ENCODE assay signal across 22 cellular contexts in genomic region chr10:31642296-31642695, GRCh38.
A peak's percentile ranks its signal among the peaks of the same experiment; 100 is the strongest.
DNase-seq lines count a peak whose midpoint lies in the region; ATAC-seq, FAIRE-seq and TF ChIP-seq lines count a peak whose summit lies in the region.
"Had no signal": no experiment of that assay in that cellular context is flagged by ENCODE, and none has a peak within 500 bp of the region (broad histone marks: within the 10 kb centered on the region; RNA-seq: fewer than 3 reads in every experiment).

No MANE protein-coding gene starts in this region.

- H3K23ac ChIP-seq in trophoblast cell (ENCODE audit: low read length), result no peak overlapping the region

- H4K91ac ChIP-seq in trophoblast cell (ENCODE audit: low read depth, low read length), result no peak overlapping the region

- no peak overlapping the region for H4K12ac ChIP-seq in trophoblast cell (ENCODE audit: low read depth, low read length)

- peaks cover 5% of the 10 kb centered on the region for H3K9me3 Mint-ChIP-seq in activated CD8-positive, alpha-beta T cell treated with anti-CD3 and anti-CD28 coated beads for 36 hours

- DNase-seq in NOMO-1 treated with DMSO at 0.1 percent for 48 hours (lab: John Stamatoyannopoulos, UW; ENCODE audit: unreplicated experiment) (peak; percentile 15), NOMO-1 treated with dmso at 0.1 percent for 144 hours (lab: John Stamatoyannopoulos, UW; ENCODE audit: unreplicated experiment) (no peak), LHCN-M2 (ENCODE audit: low read depth) (peak; percentile 19), bronchial epithelial cell (ENCODE audit: low read depth) (no peak), SK-N-DZ (ENCODE audit: low spot score) (no peak), trophoblast cell (no peak)
- DNase-seq in activated CD8-positive, alpha-beta T cell treated with anti-CD3 and anti-CD28 coated beads for 36 hours, result no peak
- DNase-seq: 8988T; BE2C; C1 segment of cervical spinal cord; CD4-positive, CD25-positive, alpha-beta regulatory T cell; CD8-positive, alpha-beta memory T cell; COR-L47; DMS 273 treated with DMSO at 0.1 percent for 48 hours; DMS53; DND-41; GDM1 had no signal

- H3K14ac ChIP-seq in trophoblast cell (ENCODE audit: low read length), result no peak overlapping the region

- H3K9ac ChIP-seq in trophoblast cell (ENCODE audit: low read length), result no peak overlapping the region

- H2BK120ac ChIP-seq in trophoblast cell (ENCODE audit: insufficient read depth, low read length, poor library complexity), result no peak overlapping the region

- H4K8ac ChIP-seq in trophoblast cell (ENCODE audit: low read depth, low read length), result no peak overlapping the region

- H3K27ac Mint-ChIP-seq in activated CD8-positive, alpha-beta T cell treated with anti-CD3 and anti-CD28 coated beads for 36 hours, result no peak overlapping the region
- H3K27ac Mint-ChIP-seq: CD4-positive, CD25-positive, alpha-beta regulatory T cell; CD8-positive, alpha-beta memory T cell; GM23338 had no signal

- peaks cover 2% of the 10 kb centered on the region for H3K27me3 Mint-ChIP-seq in activated CD8-positive, alpha-beta T cell treated with anti-CD3 and anti-CD28 coated beads for 36 hours

- ATAC-seq in activated CD8-positive, alpha-beta T cell treated with anti-CD3 and anti-CD28 coated beads for 36 hours, result no peak
- ATAC-seq: GM23338, HCT116 had no signal

- TF ChIP-seq CTCF in bronchial epithelial cell (IDR thresholded peaks at IDR 0.05; ENCODE audit: insufficient read depth, low read length, severe bottlenecking), result no peak
- no peak for TF ChIP-seq CTCF in activated CD8-positive, alpha-beta T cell treated with anti-CD3 and anti-CD28 coated beads for 36 hours (IDR thresholded peaks at IDR 0.05)

- H3K4me3 ChIP-seq in bronchial epithelial cell (ENCODE audit: low read depth, low read length) (no peak overlapping the region), trophoblast cell (ENCODE audit: low read depth, low read length) (no peak overlapping the region)
- H3K4me3 ChIP-seq: GM23338 had no signal

- no peaks in the 10 kb centered on the region for H3K79me2 ChIP-seq in trophoblast cell (ENCODE audit: control insufficient read depth, insufficient read depth, low read length, poor library complexity)

- H2BK5ac ChIP-seq in trophoblast cell (ENCODE audit: low read depth, low read length, poor library complexity), result no peak overlapping the region

- H3K4me2 ChIP-seq in trophoblast cell (ENCODE audit: low read length), result no peak overlapping the region
- H3K4me2 ChIP-seq: GM23338 had no signal

- peaks cover 2% of the 10 kb centered on the region for H3K36me3 Mint-ChIP-seq in activated CD8-positive, alpha-beta T cell treated with anti-CD3 and anti-CD28 coated beads for 36 hours (ENCODE audit: low read depth)
- H3K36me3 Mint-ChIP-seq: CD4-positive, CD25-positive, alpha-beta regulatory T cell; CD8-positive, alpha-beta memory T cell had no signal

- no peaks in the 10 kb centered on the region for H3K9me3 ChIP-seq in trophoblast cell (ENCODE audit: insufficient read depth, low read depth, low read length)
- H3K9me3 ChIP-seq: BE2C had no signal

- H3K18ac ChIP-seq in trophoblast cell (ENCODE audit: low read length), result no peak overlapping the region

- H2BK12ac ChIP-seq in trophoblast cell (ENCODE audit: low read length), result no peak overlapping the region

- peaks cover 0 to 2% of the 10 kb centered on the region in 2 experiments for H3K4me1 ChIP-seq in trophoblast cell (ENCODE audit: control insufficient read depth in 1 of 2, insufficient read depth in 2 of 2, low read length in 2 of 2)
- H3K4me1 ChIP-seq: BE2C had no signal

- H2AFZ ChIP-seq in trophoblast cell (ENCODE audit: insufficient read depth, low read length, poor library complexity), result no peak overlapping the region
- H2AFZ ChIP-seq: GM23338 had no signal

- no peaks in the 10 kb centered on the region for H3K79me1 ChIP-seq in trophoblast cell (ENCODE audit: low read length)

- H3K27ac ChIP-seq in trophoblast cell (ENCODE audit: low read depth, low read length), result no peak overlapping the region

- intact Hi-C loops in activated CD8-positive, alpha-beta T cell treated with anti-CD3 and anti-CD28 coated beads for 36 hours (cut with micrococcal nuclease), result no loop called here

- CTCF ChIA-PET in activated CD8-positive, alpha-beta T cell treated with anti-CD3 and anti-CD28 coated beads for 36 hours (lab: Charles Lee), result no interaction called here

- H2AK5ac ChIP-seq in trophoblast cell (ENCODE audit: low read length), result no peak overlapping the region

- H3K4me1 Mint-ChIP-seq in activated CD8-positive, alpha-beta T cell treated with anti-CD3 and anti-CD28 coated beads for 36 hours (ENCODE audit: low read depth), result no peaks in the 10 kb centered on the region
- H3K4me1 Mint-ChIP-seq: CD4-positive, CD25-positive, alpha-beta regulatory T cell; CD8-positive, alpha-beta memory T cell; GM23338 had no signal

- WGBS in trophoblast cell (ENCODE audit: extremely low coverage, insufficient coverage, insufficient read length), result no CpG with 5 or more reads among the region's 1 CpG

- peak; percentile 79 for FAIRE-seq in bronchial epithelial cell (lab: Jason Lieb, UNC)
- FAIRE-seq: GM12892, GM18507, H54 had no signal

- no peaks in the 10 kb centered on the region for H3K36me3 ChIP-seq in bronchial epithelial cell (ENCODE audit: control insufficient read depth, insufficient read depth, low read length)
- no peaks in the 10 kb centered on the region for H3K36me3 ChIP-seq in trophoblast cell (ENCODE audit: control insufficient read depth in 1 of 2, insufficient read depth in 2 of 2, low read length in 2 of 2)
- H3K36me3 ChIP-seq: BE2C had no signal

- no peak overlapping the region for H3K4ac ChIP-seq in trophoblast cell (ENCODE audit: low read depth, low read length)

- H3K4me3 Mint-ChIP-seq in activated CD8-positive, alpha-beta T cell treated with anti-CD3 and anti-CD28 coated beads for 36 hours, result no peak overlapping the region
- H3K4me3 Mint-ChIP-seq: CD4-positive, CD25-positive, alpha-beta regulatory T cell; CD8-positive, alpha-beta memory T cell; GM23338 had no signal

- no peaks in the 10 kb centered on the region for H3K27me3 ChIP-seq in bronchial epithelial cell (ENCODE audit: control insufficient read depth, insufficient read depth, low read length)
- H3K27me3 ChIP-seq in trophoblast cell (ENCODE audit: insufficient read depth, low read length), result no peaks in the 10 kb centered on the region
- H3K27me3 ChIP-seq: BE2C had no signal

- POLR2A ChIA-PET in activated CD8-positive, alpha-beta T cell treated with anti-CD3 and anti-CD28 coated beads for 36 hours (lab: Charles Lee), result no interaction called here

Comparison
In these comparisons a context has a peak if more than half of its experiments do, and no peak if none do; other contexts are left out.
1. DNase-seq: peak in NOMO-1 treated with DMSO at 0.1 percent for 48 hours (single experiment) and LHCN-M2 (single experiment); none in NOMO-1 treated with dmso at 0.1 percent for 144 hours (single experiment), bronchial epithelial cell (single experiment), SK-N-DZ (single experiment), activated CD8-positive, alpha-beta T cell treated with anti-CD3 and anti-CD28 coated beads for 36 hours (single experiment) and trophoblast cell (0 of 2).